In genomic region chr4:184628103-184628502, GRCh38 we compare ENCODE assay signal across 18 cellular contexts.
"Had no signal": no experiment of that assay in that cellular context is flagged by ENCODE, and none has a peak within 500 bp of the region (broad histone marks: within the 10 kb centered on the region; RNA-seq: fewer than 3 reads in every experiment).

No MANE protein-coding gene starts in this region.

- H3K9ac ChIP-seq: neural progenitor cell had no signal

- H3K27ac ChIP-seq: body of pancreas, coronary artery, gastroesophageal sphincter, heart right ventricle, neural progenitor cell, sigmoid colon, thyroid gland had no signal

- H3K9me3 Mint-ChIP-seq: activated B cell treated with CpG ODN at 0.5 μM for 24 hours; activated CD4-positive, alpha-beta T cell treated with anti-CD3 and anti-CD28 coated beads, Interleukin-2, amount 10 ng/mL, durations not matched to agents 24 days and 14 days; activated T-helper 2 cell treated with anti-CD3 and anti-CD28 coated beads, Interferon-gamma antibody, Interleukin-2, Interleukin-4, amounts not matched to agents 10 μg/mL and 5 μg/mL and 100 μg/mL, durations not matched to agents 14 hours and 24 hours and 36 hours; naive B cell had no signal

- H3K4me1 ChIP-seq: body of pancreas, gastroesophageal sphincter, heart right ventricle, neural progenitor cell, sigmoid colon, thyroid gland had no signal

- H3K27ac Mint-ChIP-seq: activated B cell treated with CpG ODN at 0.5 μM for 24 hours; activated CD4-positive, alpha-beta T cell treated with anti-CD3 and anti-CD28 coated beads, Interleukin-2, amount 10 ng/mL, durations not matched to agents 24 days and 14 days; activated T-helper 2 cell treated with anti-CD3 and anti-CD28 coated beads, Interferon-gamma antibody, Interleukin-2, Interleukin-4, amounts not matched to agents 10 μg/mL and 5 μg/mL and 100 μg/mL, durations not matched to agents 14 hours and 24 hours and 36 hours; naive B cell; neural progenitor cell; stimulated activated memory B cell treated with anti-CD40 and anti-IgM and Interleukin-4, amounts not matched to agents 10 μg/mL and 1 μg/mL and 100 μg/mL, for 72 hours had no signal

- H3K27me3 ChIP-seq: body of pancreas, gastroesophageal sphincter, heart right ventricle, neural progenitor cell, sigmoid colon, thyroid gland had no signal

- DNase-seq: activated B cell treated with CpG ODN at 0.5 μM for 24 hours; activated CD4-positive, alpha-beta T cell treated with anti-CD3 and anti-CD28 coated beads, Interleukin-2, amount 10 ng/mL, durations not matched to agents 24 days and 14 days; body of pancreas; central memory CD4-positive, alpha-beta T cell; effector CD8-positive, alpha-beta T cell; heart right ventricle; naive B cell; sigmoid colon; stimulated activated CD4-positive, alpha-beta T cell treated with anti-CD3 and anti-CD28 coated beads, Interleukin-12 subunit alpha, Interleukin-12 subunit beta, amount 100 ng/mL, for 4 hours; stimulated activated CD4-positive, alpha-beta T cell treated with anti-CD3 and anti-CD28 coated beads, Interleukin-2, amount 100 ng/mL, for 24 hours; thyroid gland had no signal

- H3K27me3 Mint-ChIP-seq: activated B cell treated with CpG ODN at 0.5 μM for 24 hours; activated CD4-positive, alpha-beta T cell treated with anti-CD3 and anti-CD28 coated beads, Interleukin-2, amount 10 ng/mL, durations not matched to agents 24 days and 14 days; naive B cell; stimulated activated memory B cell treated with anti-CD40 and anti-IgM and Interleukin-4, amounts not matched to agents 10 μg/mL and 1 μg/mL and 100 μg/mL, for 72 hours had no signal

- H3K4me2 ChIP-seq: neural progenitor cell had no signal

- H3K4me1 Mint-ChIP-seq: activated B cell treated with CpG ODN at 0.5 μM for 24 hours; stimulated activated memory B cell treated with anti-CD40 and anti-IgM and Interleukin-4, amounts not matched to agents 10 μg/mL and 1 μg/mL and 100 μg/mL, for 72 hours had no signal

- H3K9me3 ChIP-seq: body of pancreas, gastroesophageal sphincter, heart right ventricle, sigmoid colon, thyroid gland had no signal

- H2AFZ ChIP-seq: neural progenitor cell had no signal

- H3K4me3 ChIP-seq: body of pancreas, coronary artery, gastroesophageal sphincter, heart right ventricle, lung, neural progenitor cell, sigmoid colon, thyroid gland had no signal

- ATAC-seq: activated naive CD4-positive, alpha-beta T cell treated with anti-CD3 and anti-CD28 coated beads, Interleukin-2, amount 50 U/mL, for 72 hours; body of pancreas; gastroesophageal sphincter; heart right ventricle; stimulated activated memory B cell treated with anti-CD40 and anti-IgM and Interleukin-4, amounts not matched to agents 10 μg/mL and 1 μg/mL and 100 μg/mL, for 72 hours had no signal

- H3K4me3 Mint-ChIP-seq: activated B cell treated with CpG ODN at 0.5 μM for 24 hours; activated CD4-positive, alpha-beta T cell treated with anti-CD3 and anti-CD28 coated beads, Interleukin-2, amount 10 ng/mL, durations not matched to agents 24 days and 14 days; naive B cell; neural progenitor cell; stimulated activated memory B cell treated with anti-CD40 and anti-IgM and Interleukin-4, amounts not matched to agents 10 μg/mL and 1 μg/mL and 100 μg/mL, for 72 hours had no signal
